Comparison of ENCODE assay signal across 8 cellular contexts in genomic region chr12:131511391-131511802, GRCh38.
DNase-seq lines count a peak whose midpoint lies in the region; ATAC-seq, FAIRE-seq and TF ChIP-seq lines count a peak whose summit lies in the region.

No MANE protein-coding gene starts in this region.

- H3K27ac ChIP-seq in K562 (ENCODE audit: extremely low read depth, low read depth, low read length) = no peak overlapping the region
- H3K27ac ChIP-seq in prostate gland = no peak overlapping the region
- H3K27ac ChIP-seq in psoas muscle = no peak overlapping the region

- POLR2A ChIA-PET in K562 (lab: Yijun Ruan, JAX) = no interaction called here

- no peak for TF ChIP-seq RAD21 in K562 (CRISPR knock-in tag; conservative IDR thresholded peaks at IDR 0.05 in 1 of 2, IDR thresholded peaks at IDR 0.05 in 1 of 2)

- H3K9me3 ChIP-seq in K562 (replicated peaks; ENCODE audit: control insufficient read depth, insufficient read depth, low read depth, low read length) (no peaks in the 10 kb centered on the region), prostate gland (no peaks in the 10 kb centered on the region), psoas muscle (no peaks in the 10 kb centered on the region)

- H2AFZ ChIP-seq in K562 (ENCODE audit: low read depth, low read length) = no peak overlapping the region

- H3K9ac ChIP-seq in K562 (ENCODE audit: insufficient read depth in 1 of 2, low read depth in 2 of 2, low read length in 2 of 2) = 0 out of 4 replicates have a peak overlapping the region, but pooled peaks of 1 of the 2 experiments have one; percentile 50

- no peak overlapping the region for H3K4me2 ChIP-seq in K562 (ENCODE audit: insufficient read depth, low read length)

- H3K4me3 ChIP-seq in AG10803 (ENCODE audit: low read length) (no peak overlapping the region), K562 (no peak overlapping the region), prostate gland (no peak overlapping the region), psoas muscle (no peak overlapping the region)

- in situ Hi-C loops in K562 (cut with MboI) = no loop called here

- no peak for TF ChIP-seq EP300 in K562 (IDR thresholded peaks at IDR 0.05; ENCODE audit: low read length)

- no peaks in the 10 kb centered on the region for H3K9me1 ChIP-seq in K562 (ENCODE audit: control insufficient read depth, insufficient read depth, low read length)

- intact Hi-C loops in K562 (cut with micrococcal nuclease) = no loop called here
- intact Hi-C loops in prostate gland (cut with DNase I) = no loop called here
- intact Hi-C loops in psoas muscle (cut with DNase I) = no loop called here

- H3K79me2 ChIP-seq in K562 (ENCODE audit: control insufficient read depth, insufficient read depth, low read length) = no peaks in the 10 kb centered on the region

- no peaks in the 10 kb centered on the region; the same call in 1 of the 2 replicates for H4K20me1 ChIP-seq in K562 (replicated peaks; ENCODE audit: control insufficient read depth, insufficient read depth, low read length)

- FAIRE-seq in K562 (lab: Jason Lieb, UNC) = peak; percentile 44

- BruUV-seq in K562 (replicated peaks; lab: Mats Ljungman, UMichigan) = no TSS peak

- peak; percentile 11 for DNase-seq in AG10803 (ENCODE audit: low read depth)
- DNase-seq in SW 1271 (lab: John Stamatoyannopoulos, UW) = peak; percentile 42 to 51
- no peak for DNase-seq in K562 (ENCODE audit: extremely low read depth in 1 of 4, low spot score in 3 of 4)
- peak; percentile 36 for DNase-seq in stimulated activated CD4-positive, alpha-beta T cell treated with anti-CD3 and anti-CD28 coated beads, Interleukin-12 subunit alpha, Interleukin-12 subunit beta, amount 100 ng/mL, for 4 hours
- DNase-seq in prostate gland (ENCODE audit: low spot score) = no peak
- no peak for DNase-seq in psoas muscle

- TF ChIP-seq CTCF in AG10803 (conservative IDR thresholded peaks at IDR 0.05; ENCODE audit: low read length) = no peak
- TF ChIP-seq CTCF in K562 (IDR thresholded peaks at IDR 0.05 in 2 of 3, conservative IDR thresholded peaks at IDR 0.05 in 1 of 3; ENCODE audit: insufficient read depth in 2 of 3, low read depth in 1 of 3, low read length in 3 of 3) = no peak
- TF ChIP-seq CTCF in prostate gland (IDR thresholded peaks at IDR 0.05) = no peak
- TF ChIP-seq CTCF in psoas muscle (IDR thresholded peaks at IDR 0.05) = no peak

- H3K4me1 ChIP-seq in K562 (replicated peaks in 1 of 2; ENCODE audit: control insufficient read depth in 2 of 2, insufficient read depth in 2 of 2, low read length in 2 of 2) (no peaks in the 10 kb centered on the region), prostate gland (replicated peaks) (no peaks in the 10 kb centered on the region), psoas muscle (no peaks in the 10 kb centered on the region)

- no peaks in the 10 kb centered on the region for H3K36me3 ChIP-seq in K562 (ENCODE audit: control insufficient read depth, insufficient read depth, low read length)
- no peaks in the 10 kb centered on the region for H3K36me3 ChIP-seq in prostate gland
- no peaks in the 10 kb centered on the region for H3K36me3 ChIP-seq in psoas muscle (ENCODE audit: insufficient read depth in 1 of 2, low read depth in 1 of 2)

- ATAC-seq in GM19043 (IDR thresholded peaks at IDR 0.05; ENCODE audit: low read depth, unreplicated experiment) = peak; percentile 97
- peak; percentile 96 for ATAC-seq in HG03108 (IDR thresholded peaks at IDR 0.05; ENCODE audit: unreplicated experiment)
- no peak for ATAC-seq in K562
- ATAC-seq in psoas muscle = no peak

- CTCF ChIA-PET in K562 (lab: Yijun Ruan, JAX; ENCODE audit: low intra/inter-chr PET ratio) = no interaction called here

- no peak for TF ChIP-seq POLR2A in K562 (conservative IDR thresholded peaks at IDR 0.05)
- no peak for TF ChIP-seq POLR2A in prostate gland (IDR thresholded peaks at IDR 0.05)

- WGBS in K562 (ENCODE audit: insufficient coverage, low coverage, missing lambda C conversion rate) = 2% methylated on average over 7 of the region's 7 CpGs
- WGBS in prostate gland = 71% methylated on average over 7 of the region's 7 CpGs
- WGBS in psoas muscle, 3 donors = 53 to 81% (median 67%) methylated on average over 7 of the region's 7 CpGs

- H3K27me3 ChIP-seq in K562 (ENCODE audit: control insufficient read depth in 2 of 2, insufficient read depth in 2 of 2, low read length in 2 of 2) (peaks cover 13 to 50% of the 10 kb centered on the region in 2 experiments; a peak in 3 of 5 replicates), prostate gland (replicated peaks; ENCODE audit: insufficient read depth) (no peaks in the 10 kb centered on the region), psoas muscle (ENCODE audit: insufficient read depth in 3 of 3, low read length in 2 of 3) (peaks cover 0 to 7% (median 2%) of the 10 kb centered on the region in 3 donors)

TF ChIP-seq in K562, 482 proteins besides CTCF, POLR2A, EP300 and RAD21:
- TF ChIP-seq, protein P1, sequence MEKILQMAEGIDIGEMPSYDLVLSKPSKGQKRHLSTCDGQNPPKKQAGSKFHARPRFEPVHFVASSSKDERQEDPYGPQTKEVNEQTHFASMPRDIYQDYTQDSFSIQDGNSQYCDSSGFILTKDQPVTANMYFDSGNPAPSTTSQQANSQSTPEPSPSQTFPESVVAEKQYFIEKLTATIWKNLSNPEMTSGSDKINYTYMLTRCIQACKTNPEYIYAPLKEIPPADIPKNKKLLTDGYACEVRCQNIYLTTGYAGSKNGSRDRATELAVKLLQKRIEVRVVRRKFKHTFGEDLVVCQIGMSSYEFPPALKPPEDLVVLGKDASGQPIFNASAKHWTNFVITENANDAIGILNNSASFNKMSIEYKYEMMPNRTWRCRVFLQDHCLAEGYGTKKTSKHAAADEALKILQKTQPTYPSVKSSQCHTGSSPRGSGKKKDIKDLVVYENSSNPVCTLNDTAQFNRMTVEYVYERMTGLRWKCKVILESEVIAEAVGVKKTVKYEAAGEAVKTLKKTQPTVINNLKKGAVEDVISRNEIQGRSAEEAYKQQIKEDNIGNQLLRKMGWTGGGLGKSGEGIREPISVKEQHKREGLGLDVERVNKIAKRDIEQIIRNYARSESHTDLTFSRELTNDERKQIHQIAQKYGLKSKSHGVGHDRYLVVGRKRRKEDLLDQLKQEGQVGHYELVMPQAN (IDR thresholded peaks at IDR 0.05; ENCODE audit: borderline replicate concordance) = no peak
- 0 out of 2 replicates have a peak, but pooled peaks have one; percentile 6 for TF ChIP-seq ETV1 (tag; conservative IDR thresholded peaks at IDR 0.05; ENCODE audit: low read depth)
- TF ChIP-seq EGR1 (conservative IDR thresholded peaks at IDR 0.05) = peak; percentile 26; the same call in 1 of the 2 replicates

Comparison
In these comparisons a context has a peak if more than half of its experiments do, and no peak if none do; other contexts are left out.
1. DNase-seq: peak in AG10803 (single experiment), SW 1271 (2 of 2) and stimulated activated CD4-positive, alpha-beta T cell treated with anti-CD3 and anti-CD28 coated beads, Interleukin-12 subunit alpha, Interleukin-12 subunit beta, amount 100 ng/mL, for 4 hours (single experiment); none in K562 (0 of 4), prostate gland (single experiment) and psoas muscle (0 of 2).
2. ATAC-seq: peak in GM19043 (single experiment) and HG03108 (single experiment); none in K562 (single experiment) and psoas muscle (0 of 4).